ENCODE assay signal across 8 cellular contexts in the genomic region with DNA sequence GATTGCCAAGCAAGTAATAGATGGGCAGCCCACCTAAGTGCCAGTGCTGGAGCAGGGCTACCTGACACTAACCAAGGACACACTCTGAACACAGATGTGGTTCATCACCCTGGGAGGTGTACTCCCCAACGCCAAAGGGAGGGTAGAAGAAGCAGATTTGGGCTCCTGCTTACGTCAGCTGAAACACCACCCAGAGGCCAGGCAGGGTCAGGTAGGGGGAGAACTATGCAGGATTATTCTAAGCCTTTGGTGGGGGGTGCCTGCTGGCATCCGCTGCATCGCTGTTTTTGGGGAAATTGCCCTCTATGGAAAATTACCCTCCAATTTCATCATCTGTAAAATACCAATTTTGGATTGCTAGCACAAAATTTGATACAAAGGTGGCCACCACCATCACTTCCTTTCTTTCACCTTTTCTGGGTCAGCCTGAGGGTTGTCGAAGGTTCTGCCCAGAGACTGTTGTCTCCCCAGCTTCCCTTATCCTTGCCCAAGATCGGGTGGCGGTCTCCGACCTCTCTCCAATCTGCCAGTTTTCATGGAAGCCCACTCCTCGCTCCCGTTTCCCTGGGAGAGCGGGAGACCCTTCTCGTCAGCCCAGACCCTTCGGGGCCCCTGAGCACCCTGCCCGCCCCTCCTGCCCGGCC. TPM values are rescaled to one million over a fixed set of nuclear protein-coding genes. Genes with fewer than 3 reads are reported as not detected.
DNase-seq lines count a peak whose midpoint lies in the region; ATAC-seq and FAIRE-seq lines count a peak whose summit lies in the region.

No MANE protein-coding gene starts in this region.

- ATAC-seq in GM18909 (IDR thresholded peaks at IDR 0.05; ENCODE audit: poor library complexity, unreplicated experiment), result peak; percentile 6
- peak; percentile 65 for ATAC-seq in activated naive CD8-positive, alpha-beta T cell treated with anti-CD3 and anti-CD28 coated beads, Interleukin-2, amount 50 U/mL, for 24 hours

- H3K27ac Mint-ChIP-seq in activated naive CD8-positive, alpha-beta T cell treated with anti-CD3 and anti-CD28 coated beads, Interleukin-2, amount 50 U/mL, for 24 hours, result peak overlapping the region; percentile 98

- H3K36me3 Mint-ChIP-seq in activated naive CD8-positive, alpha-beta T cell treated with anti-CD3 and anti-CD28 coated beads, Interleukin-2, amount 50 U/mL, for 24 hours (ENCODE audit: low read depth), result peaks cover 23% of the 10 kb centered on the region

- DNase-seq in OCI-M1 (lab: John Stamatoyannopoulos, UW), result peak; percentile 63
- DNase-seq in activated naive CD8-positive, alpha-beta T cell treated with anti-CD3 and anti-CD28 coated beads, Interleukin-2, amount 50 U/mL, for 24 hours, result peak; percentile 60
- peak in 2 of 3 donors; percentile 16 to 30 for DNase-seq in stimulated activated CD4-positive, alpha-beta T cell treated with anti-CD3 and anti-CD28 coated beads, TNF-alpha, amount 100 ng/mL, for 48 hours (ENCODE audit: low read depth in 3 of 3)
- no peak for DNase-seq in SK-N-DZ (ENCODE audit: low spot score)
- no peak for DNase-seq in NCI-H1105 treated with DMSO at 0.1 percent for 48 hours (lab: John Stamatoyannopoulos, UW)
- DNase-seq in urothelium cell line (ENCODE audit: low spot score), result no peak
- no peak for DNase-seq in NCI-H1048 (lab: John Stamatoyannopoulos, UW)

- peak overlapping the region; percentile 94 for H3K4me3 Mint-ChIP-seq in activated naive CD8-positive, alpha-beta T cell treated with anti-CD3 and anti-CD28 coated beads, Interleukin-2, amount 50 U/mL, for 24 hours

- peaks cover 83% of the 10 kb centered on the region for H3K4me1 Mint-ChIP-seq in activated naive CD8-positive, alpha-beta T cell treated with anti-CD3 and anti-CD28 coated beads, Interleukin-2, amount 50 U/mL, for 24 hours

- no peak for FAIRE-seq in urothelium cell line (lab: Jason Lieb, UNC)

- H3K9me3 Mint-ChIP-seq in activated naive CD8-positive, alpha-beta T cell treated with anti-CD3 and anti-CD28 coated beads, Interleukin-2, amount 50 U/mL, for 24 hours, result no peaks in the 10 kb centered on the region

- H3K27me3 Mint-ChIP-seq in activated naive CD8-positive, alpha-beta T cell treated with anti-CD3 and anti-CD28 coated beads, Interleukin-2, amount 50 U/mL, for 24 hours, result no peaks in the 10 kb centered on the region

RNA-seq across cellular contexts. Expression of a gene that starts 0.5 kb away (rescaled TPM):
- not detected in 2 replicates for polyA plus RNA-seq in SK-N-DZ (2014; cell fraction: cytosol; rRNA removed)
- not detected in 2 replicates for polyA plus RNA-seq in SK-N-DZ (2014; cell fraction: nucleus; rRNA removed)

RNA-seq across cellular contexts. Expression of a gene that starts 23.0 kb away (rescaled TPM):
- polyA plus RNA-seq in SK-N-DZ (2014; cell fraction: cytosol; rRNA removed), result not detected in 2 replicates
- polyA plus RNA-seq in SK-N-DZ (2014; cell fraction: nucleus; rRNA removed), result not detected in 2 replicates

RNA-seq across cellular contexts. Expression of a gene that starts 53.2 kb away (rescaled TPM):
- 1.5 and 3.0 TPM in 2 replicates for polyA plus RNA-seq in SK-N-DZ (2014; cell fraction: cytosol; rRNA removed)
- polyA plus RNA-seq in SK-N-DZ (2014; cell fraction: nucleus; rRNA removed), result 0.62 and 2.8 TPM in 2 replicates

Comparison
In these comparisons a context has a peak if more than half of its experiments do, and no peak if none do; other contexts are left out.
1. DNase-seq: peak in OCI-M1 (single experiment), activated naive CD8-positive, alpha-beta T cell treated with anti-CD3 and anti-CD28 coated beads, Interleukin-2, amount 50 U/mL, for 24 hours (single experiment) and stimulated activated CD4-positive, alpha-beta T cell treated with anti-CD3 and anti-CD28 coated beads, TNF-alpha, amount 100 ng/mL, for 48 hours (2 of 3); none in SK-N-DZ (single experiment), NCI-H1105 treated with DMSO at 0.1 percent for 48 hours (single experiment), urothelium cell line (single experiment) and NCI-H1048 (single experiment).